8 cellular contexts compared by ENCODE assay signal in the genomic region with DNA sequence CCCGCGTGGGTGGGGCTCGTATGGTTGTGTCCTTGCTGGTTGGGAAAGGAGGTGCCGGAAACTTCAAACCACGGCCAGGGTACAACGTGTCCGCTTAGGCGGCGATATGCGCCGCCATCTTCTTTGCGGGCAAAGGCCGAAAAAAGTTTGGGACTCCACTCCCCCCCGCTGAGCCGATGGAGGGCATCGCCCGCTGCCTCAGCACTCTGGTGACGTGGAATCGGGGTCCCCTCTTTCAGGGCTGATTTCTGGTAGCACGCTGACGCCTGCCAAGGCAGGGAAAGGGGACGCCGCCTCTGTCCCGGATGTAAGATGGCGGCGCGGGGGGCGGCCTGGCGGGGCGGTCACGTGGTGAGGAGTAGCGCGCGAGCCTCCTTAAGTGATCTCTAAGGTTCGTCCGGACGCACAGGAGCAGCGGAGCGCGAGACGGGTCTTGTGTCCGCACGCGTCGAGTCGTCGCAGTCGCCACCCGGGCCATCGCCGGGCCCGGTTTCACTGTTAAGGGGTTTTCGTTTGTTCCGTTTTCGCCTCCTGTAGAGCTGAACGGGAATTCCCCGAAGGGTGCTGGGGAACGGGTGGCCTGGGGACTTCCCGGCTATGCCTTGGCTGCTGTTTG.
A peak's percentile ranks its signal among the peaks of the same experiment; 100 is the strongest.
DNase-seq lines count a peak whose midpoint lies in the region; ATAC-seq, FAIRE-seq and TF ChIP-seq lines count a peak whose summit lies in the region.

No MANE protein-coding gene starts in this region.

- H3F3A ChIP-seq in GM23248 (ENCODE audit: insufficient read depth), result peaks cover 70% of the 10 kb centered on the region

- TF ChIP-seq CTCF in DND-41 (IDR thresholded peaks at IDR 0.05; ENCODE audit: borderline replicate concordance, extremely low read depth, low read length, poor library complexity, severe bottlenecking), result no peak
- TF ChIP-seq CTCF in fibroblast of mammary gland (conservative IDR thresholded peaks at IDR 0.05; ENCODE audit: control insufficient read depth, insufficient read depth, low read depth, low read length), result no peak
- no peak for TF ChIP-seq CTCF in natural killer cell (IDR thresholded peaks at IDR 0.05)

- WGBS in GM23248 (ENCODE audit: low coverage in 1 of 2, low lambda C conversion rate in 2 of 2, missing lambda C conversion rate in 2 of 2), 2 experiments, result 0 to 1% methylated on average over 58 to 59 of the region's 59 CpGs

- in situ Hi-C loops in GM23248 (cut with MboI), result no loop called here

- H3K27ac ChIP-seq in DND-41 (ENCODE audit: low read length) (peak overlapping the region; percentile 96), GM23248 (peak overlapping the region; percentile 100), Karpas-422 (ENCODE audit: low read length) (peak overlapping the region; percentile 88)

- FAIRE-seq in RCC 7860 (lab: Jason Lieb, UNC), result no peak

- intact Hi-C loops in natural killer cell (cut with micrococcal nuclease), result loop anchor here (1.0 to 2.0 kb wide), 2 partner anchors 136 to 342 kb away; a partner anchor contains a TSS

- H4K20me1 ChIP-seq in DND-41 (ENCODE audit: insufficient read depth, low read length) (peaks cover 3% of the 10 kb centered on the region; the same call in 1 of the 2 replicates), GM23248 (ENCODE audit: insufficient read depth) (no peaks in the 10 kb centered on the region), Karpas-422 (ENCODE audit: insufficient read depth, low read depth, low read length) (no peaks in the 10 kb centered on the region; the same call in 1 of the 2 replicates)

- peaks cover 34 to 38% of the 10 kb centered on the region in 2 donors for H3K4me1 Mint-ChIP-seq in natural killer cell

- H3K27me3 Mint-ChIP-seq in natural killer cell (ENCODE audit: low read depth in 2 of 2), result no peaks in the 10 kb centered on the region

- peak overlapping the region; percentile 99 to 100 for H3K27ac Mint-ChIP-seq in natural killer cell

- H3K9me3 ChIP-seq in DND-41 (ENCODE audit: insufficient read depth, low read length, severe bottlenecking) (no peaks in the 10 kb centered on the region), GM23248 (ENCODE audit: low read depth) (no peaks in the 10 kb centered on the region), Karpas-422 (ENCODE audit: low read length) (no peaks in the 10 kb centered on the region)

- H3K9ac ChIP-seq in DND-41 (ENCODE audit: low read depth, low read length) (peak overlapping the region; percentile 100), GM23248 (peak overlapping the region; percentile 100), Karpas-422 (ENCODE audit: low read length) (peak overlapping the region; percentile 88)

- peaks cover 36% of the 10 kb centered on the region for H3K79me2 ChIP-seq in DND-41 (ENCODE audit: insufficient read depth, low read length)
- H3K79me2 ChIP-seq in GM23248 (ENCODE audit: insufficient read depth), result peaks cover 82% of the 10 kb centered on the region
- peaks cover 19% of the 10 kb centered on the region for H3K79me2 ChIP-seq in Karpas-422 (ENCODE audit: low read length)

- peak overlapping the region; percentile 91 for H3K4me3 Mint-ChIP-seq in natural killer cell

- H3K27me3 ChIP-seq in DND-41 (ENCODE audit: insufficient read depth, low read length, poor library complexity), result no peaks in the 10 kb centered on the region
- H3K27me3 ChIP-seq in GM23248 (replicated peaks; ENCODE audit: insufficient read depth), result no peaks in the 10 kb centered on the region
- no peaks in the 10 kb centered on the region for H3K27me3 ChIP-seq in Karpas-422 (ENCODE audit: low read length)

- H3K4me1 ChIP-seq in DND-41 (ENCODE audit: insufficient read depth, low read length), result peaks cover 29% of the 10 kb centered on the region
- H3K4me1 ChIP-seq in GM23248 (ENCODE audit: insufficient read depth), result peaks cover 32% of the 10 kb centered on the region
- H3K4me1 ChIP-seq in Karpas-422 (ENCODE audit: low read length), result peaks cover 36% of the 10 kb centered on the region

- no peaks in the 10 kb centered on the region for H3K9me3 Mint-ChIP-seq in natural killer cell

- H3K4me3 ChIP-seq in DND-41 (ENCODE audit: low read depth in 1 of 2, low read length in 2 of 2) (peak overlapping the region; percentile 68 to 70), GM23248 (peak overlapping the region; percentile 90), Karpas-422 (ENCODE audit: low read length) (peak overlapping the region; percentile 88), fibroblast of mammary gland (ENCODE audit: control insufficient read depth, low read depth, low read length) (peak overlapping the region; percentile 76)

- peak overlapping the region; percentile 92 for H2AFZ ChIP-seq in DND-41 (ENCODE audit: low read depth, low read length)
- peak overlapping the region; percentile 67 for H2AFZ ChIP-seq in GM23248
- peak overlapping the region; percentile 54 for H2AFZ ChIP-seq in Karpas-422 (ENCODE audit: low read length)

- H3K36me3 ChIP-seq in DND-41 (ENCODE audit: insufficient read depth, low read length) (no peaks in the 10 kb centered on the region; the same call in 1 of the 2 replicates), GM23248 (ENCODE audit: low read depth) (peaks cover 21% of the 10 kb centered on the region), Karpas-422 (ENCODE audit: insufficient read depth, low read length) (no peaks in the 10 kb centered on the region)

- ATAC-seq in DND-41 (ENCODE audit: insufficient read depth, low read depth) (peak; percentile 75), natural killer cell (peak; percentile 72 to 84 (median 76))

- no peaks in the 10 kb centered on the region for H3K9me2 ChIP-seq in GM23248 (ENCODE audit: insufficient read depth)
- no peaks in the 10 kb centered on the region for H3K9me2 ChIP-seq in Karpas-422 (replicated peaks; ENCODE audit: insufficient read depth, low read length)

- H3K36me3 Mint-ChIP-seq in natural killer cell, result no peaks in the 10 kb centered on the region

- DNase-seq in DND-41, result peak; percentile 92
- peak; percentile 96 for DNase-seq in GM23248
- DNase-seq in Karpas-422, result peak; percentile 97
- DNase-seq in RCC 7860 (ENCODE audit: low spot score), result peak; percentile 82
- DNase-seq in activated T-helper 1 cell treated with anti-CD3 and anti-CD28 coated beads, Interleukin-2, amount 50 U/mL, for 16 hours (ENCODE audit: low read depth in 1 of 2, low spot score in 1 of 2), result peak; percentile 67 to 69
- DNase-seq in fibroblast of mammary gland (ENCODE audit: low read depth), result peak; percentile 92
- peak; percentile 88 for DNase-seq in natural killer cell
- DNase-seq in stimulated activated naive CD4-positive, alpha-beta T cell (lab: John Stamatoyannopoulos, UW), result peak; percentile 84 to 95 (median 91)

- H3K4me2 ChIP-seq in DND-41 (ENCODE audit: insufficient read depth, low read length), result peak overlapping the region; percentile 75
- peak overlapping the region; percentile 99 for H3K4me2 ChIP-seq in GM23248 (ENCODE audit: unreplicated experiment)
- H3K4me2 ChIP-seq in Karpas-422 (ENCODE audit: low read depth, low read length, poor library complexity, severe bottlenecking), result peak overlapping the region; percentile 86

Comparison
In these comparisons a context has a peak if more than half of its experiments do, and no peak if none do; other contexts are left out.
1. Peak in every context shown above with its lines: DNase-seq, ATAC-seq, H3K4me3 ChIP-seq and H3K27ac ChIP-seq.